ENCODE assay signal across 8 cellular contexts in genomic region chr15:70512772-70513362, GRCh38.
DNase-seq lines count a peak whose midpoint lies in the region; ATAC-seq, FAIRE-seq and TF ChIP-seq lines count a peak whose summit lies in the region.

No MANE protein-coding gene starts in this region.

- no peaks in the 10 kb centered on the region for H3K36me3 ChIP-seq in GM12878 (ENCODE audit: control insufficient read depth in 2 of 2, insufficient read depth in 2 of 2, low read length in 1 of 2)
- no peaks in the 10 kb centered on the region for H3K36me3 ChIP-seq in HepG2 (replicated peaks in 1 of 2; ENCODE audit: control insufficient read depth in 1 of 2, insufficient read depth in 2 of 2, low read length in 2 of 2)

- peaks cover 15% of the 10 kb centered on the region for H3K4me1 ChIP-seq in GM12878 (ENCODE audit: control insufficient read depth, insufficient read depth, low read length)
- H3K4me1 ChIP-seq in HepG2 (ENCODE audit: insufficient read depth, low read length): peaks cover 13% of the 10 kb centered on the region; the same call in 1 of the 2 replicates

- H3K9ac ChIP-seq in GM12878 (ENCODE audit: control insufficient read depth, insufficient read depth, low read length) (no peak overlapping the region), HepG2 (ENCODE audit: insufficient read depth, low read depth, low read length) (no peak overlapping the region)

- WGBS in GM12878 (ENCODE audit: insufficient coverage, insufficient replicate concordance, low lambda C conversion rate, missing lambda C conversion rate): 24% methylated on average over 8 of the region's 8 CpGs
- WGBS in HepG2 (ENCODE audit: low lambda C conversion rate): 24% methylated on average over 8 of the region's 8 CpGs

- CTCF ChIA-PET in GM12878 (lab: Yijun Ruan, JAX): interaction anchor here (0.6 to 3.4 kb wide), 12 partner anchors 9 to 536 kb away, joined by 3 to 18 read pairs (median 5); no protein-coding TSS in a partner anchor
- CTCF ChIA-PET in HepG2 (lab: Yijun Ruan, JAX; ENCODE audit: low intra/inter-chr PET ratio, low total read pairs): interaction anchor here (0.6 to 0.9 kb wide), 2 partner anchors 25 to 254 kb away, joined by 3 read pairs; no protein-coding TSS in a partner anchor

- FAIRE-seq in GM12878 (lab: Jason Lieb, UNC) (peak; percentile 64), HepG2 (lab: Jason Lieb, UNC) (no peak)

- H2AFZ ChIP-seq in GM12878 (ENCODE audit: control insufficient read depth, low read depth, low read length): no peak overlapping the region
- no peak overlapping the region for H2AFZ ChIP-seq in HepG2 (ENCODE audit: low read length)

- H3K4me2 ChIP-seq in GM12878 (ENCODE audit: control insufficient read depth, insufficient read depth): no peak overlapping the region
- no peak overlapping the region for H3K4me2 ChIP-seq in HepG2 (ENCODE audit: low read depth, low read length)

- no peaks in the 10 kb centered on the region; a peak in 1 of 4 replicates for H3K27me3 ChIP-seq in GM12878 (replicated peaks in 1 of 2; ENCODE audit: control insufficient read depth in 2 of 2, insufficient read depth in 2 of 2, low read length in 1 of 2)
- H3K27me3 ChIP-seq in HepG2 (ENCODE audit: control insufficient read depth in 1 of 2, insufficient read depth in 2 of 2, low read length in 2 of 2): no peaks in the 10 kb centered on the region; a peak in 1 of 5 replicates

- H3K4me3 ChIP-seq in GM12878 (no peak overlapping the region), HepG2 (replicated peaks in 1 of 3; ENCODE audit: insufficient read depth in 1 of 3, low read depth in 2 of 3, low read length in 3 of 3) (no peak overlapping the region)

- no peak for TF ChIP-seq POLR2A in GM12878 (IDR thresholded peaks at IDR 0.05; ENCODE audit: low read depth, low read length)
- TF ChIP-seq POLR2A in HepG2 (IDR thresholded peaks at IDR 0.05; ENCODE audit: insufficient read depth in 1 of 2, low read depth in 2 of 2, low read length in 2 of 2): no peak

- TF ChIP-seq RAD21 in GM12878 (IDR thresholded peaks at IDR 0.05; ENCODE audit: insufficient read depth, low read depth, low read length) (peak; percentile 90), HepG2 (CRISPR knock-in tag; IDR thresholded peaks at IDR 0.05) (0 out of 2 replicates have a peak, but pooled peaks have one; percentile 16)

- intact Hi-C loops in GM12878 (cut with micrococcal nuclease; ENCODE audit: unreplicated experiment): loop anchor here (1.0 to 5.0 kb wide), 2 partner anchors 50 to 1036 kb away; no protein-coding TSS in a partner anchor
- intact Hi-C loops in HepG2 (cut with micrococcal nuclease; ENCODE audit: unreplicated experiment): no loop called here

- ATAC-seq in HG03342 (IDR thresholded peaks at IDR 0.05; ENCODE audit: unreplicated experiment) (peak; percentile 72), GM12878 (peak; percentile 99), HepG2 (peak; percentile 96), HG02678 (IDR thresholded peaks at IDR 0.05; ENCODE audit: unreplicated experiment) (no peak)

- in situ Hi-C loops in GM13977 (cut with MboI; ENCODE audit: low pct_unique_long_range_greater_than_20kb, low sequenced_read_pairs, unreplicated experiment) (no loop called here), SK-MEL-5 (cut with HindIII; ENCODE audit: low pct_unique_long_range_greater_than_20kb, low sequenced_read_pairs) (no loop called here), GM12878 (cut with MboI) (no loop called here), HepG2 (cut with HindIII; ENCODE audit: extremely low pct_ligation_motif_present, low pct_unique_long_range_greater_than_20kb) (no loop called here)

- BruUV-seq in GM12878 (replicated peaks; lab: Mats Ljungman, UMichigan): no TSS peak
- BruUV-seq in HepG2 (replicated peaks; lab: Mats Ljungman, UMichigan): no TSS peak

- H4K20me1 ChIP-seq in GM12878 (ENCODE audit: control insufficient read depth, insufficient read depth) (no peaks in the 10 kb centered on the region), HepG2 (ENCODE audit: insufficient read depth, low read length) (no peaks in the 10 kb centered on the region)

- peaks cover 13% of the 10 kb centered on the region; the same call in 2 of the 3 replicates for H3K9me3 ChIP-seq in GM12878 (replicated peaks; ENCODE audit: control insufficient read depth, insufficient read depth, low read length)
- H3K9me3 ChIP-seq in HepG2 (ENCODE audit: low read length): 0 out of 2 replicates have a peak, but pooled peaks cover 7% of the 10 kb centered on the region

- TF ChIP-seq EP300 in GM12878 (IDR thresholded peaks at IDR 0.05; ENCODE audit: borderline replicate concordance in 1 of 2, control insufficient read depth in 1 of 2, low read depth in 2 of 2, low read length in 2 of 2) (no peak), HepG2 (IDR thresholded peaks at IDR 0.05; ENCODE audit: low read depth in 2 of 2, low read length in 2 of 2) (no peak), HepG2 (CRISPR knock-in tag; IDR thresholded peaks at IDR 0.05; ENCODE audit: borderline replicate concordance) (no peak)

- H3K79me2 ChIP-seq in GM12878 (ENCODE audit: control insufficient read depth, insufficient read depth, low read length) (no peaks in the 10 kb centered on the region), HepG2 (ENCODE audit: insufficient read depth, low read length) (no peaks in the 10 kb centered on the region)

- peak; percentile 66 for DNase-seq in AG08396 (ENCODE audit: low spot score)
- DNase-seq in GM13977 (ENCODE audit: low spot score): peak; percentile 81
- peak; percentile 85 for DNase-seq in SK-MEL-5 (ENCODE audit: low read depth, low spot score)
- DNase-seq in GM12878 (ENCODE audit: low read depth, low spot score): no peak
- DNase-seq in HepG2 (ENCODE audit: low spot score): peak; percentile 47
- no peak for DNase-seq in ureter (ENCODE audit: low spot score)

- POLR2A ChIA-PET in GM12878 (lab: Charles Lee): no interaction called here
- POLR2A ChIA-PET in HepG2 (lab: Yijun Ruan, JAX): no interaction called here

- RAD21 ChIA-PET in GM12878 (lab: Charles Lee; ENCODE audit: unreplicated experiment): interaction anchor here (0.7 to 1.8 kb wide), 3 partner anchors 21 to 46 kb away, joined by 3 to 6 read pairs (median 4); no protein-coding TSS in a partner anchor

- TF ChIP-seq CTCF in GM13977 (IDR thresholded peaks at IDR 0.05; ENCODE audit: extremely low read depth, insufficient read depth, missing control alignments) (peak; percentile 100), GM12878 (IDR thresholded peaks at IDR 0.05 in 2 of 3, conservative IDR thresholded peaks at IDR 0.05 in 1 of 3; ENCODE audit: control insufficient read depth in 2 of 3, extremely low read depth in 1 of 3, insufficient read depth in 1 of 3, low read depth in 3 of 3, low read length in 3 of 3) (peak; percentile 96 to 99 (median 98); a peak in 5 of 6 replicates), HepG2 (CRISPR knock-in tag; IDR thresholded peaks at IDR 0.05) (peak; percentile 76)

- SMC1A ChIA-PET in GM12878 (lab: Charles Lee; ENCODE audit: uncharacterized antibody, unreplicated experiment): interaction anchor here (1.2 to 2.5 kb wide), 4 partner anchors 13 to 27 kb away, joined by 4 to 9 read pairs (median 6); no protein-coding TSS in a partner anchor

- H3K27ac ChIP-seq in GM12878 (ENCODE audit: control insufficient read depth, insufficient read depth) (no peak overlapping the region), HepG2 (ENCODE audit: extremely low read length, insufficient read depth, low read length) (no peak overlapping the region)

TF ChIP-seq in GM12878, 131 proteins besides CTCF, POLR2A, EP300 and RAD21 (continues in another document):
- TF ChIP-seq RUNX3 (IDR thresholded peaks at IDR 0.05; ENCODE audit: low read length) (peak; percentile 14; the same call in 1 of the 2 replicates), PAX8 (IDR thresholded peaks at IDR 0.05) (no peak), CREM (IDR thresholded peaks at IDR 0.05; ENCODE audit: low read depth) (no peak), RELA (IDR thresholded peaks at IDR 0.05; ENCODE audit: borderline replicate concordance, partially characterized antibody) (no peak), YY1 (IDR thresholded peaks at IDR 0.05; ENCODE audit: low read depth, low read length) (peak; percentile 77; the same call in 1 of the 2 replicates), IKZF2 (IDR thresholded peaks at IDR 0.05) (no peak), SMC3 (IDR thresholded peaks at IDR 0.05; ENCODE audit: borderline replicate concordance, low read length) (peak; percentile 92), CBX5 (IDR thresholded peaks at IDR 0.05; ENCODE audit: low read depth) (peak; percentile 52; the same call in 1 of the 2 replicates), RAD51 (IDR thresholded peaks at IDR 0.05) (no peak), MTA3 (IDR thresholded peaks at IDR 0.05; ENCODE audit: borderline replicate concordance, low read length) (no peak), IRF4 (IDR thresholded peaks at IDR 0.05; ENCODE audit: low read depth, low read length) (no peak), ASH2L (IDR thresholded peaks at IDR 0.05; ENCODE audit: borderline replicate concordance, low read depth) (no peak), CBFB (IDR thresholded peaks at IDR 0.05; ENCODE audit: low read depth) (no peak), STAT1 (conservative IDR thresholded peaks at IDR 0.05) (no peak)

TF ChIP-seq in HepG2, 621 proteins besides CTCF, POLR2A, EP300 and RAD21:
- TF ChIP-seq MEIS1 (CRISPR knock-in tag; IDR thresholded peaks at IDR 0.05; ENCODE audit: borderline replicate concordance): no peak
- peak; percentile 30; the same call in 1 of the 2 replicates for TF ChIP-seq SMC3 (IDR thresholded peaks at IDR 0.05; ENCODE audit: low read length)
- TF ChIP-seq STAG1 (CRISPR knock-in tag; IDR thresholded peaks at IDR 0.05): peak; percentile 60
- no peak for TF ChIP-seq ARNTL (CRISPR knock-in tag; IDR thresholded peaks at IDR 0.05)
- TF ChIP-seq RBM39 (IDR thresholded peaks at IDR 0.05; ENCODE audit: low read depth, low read length, poor library complexity, severe bottlenecking): no peak
- TF ChIP-seq DNMT1 (CRISPR knock-in tag; IDR thresholded peaks at IDR 0.05): no peak
- no peak for TF ChIP-seq GMEB2 (CRISPR knock-in tag; IDR thresholded peaks at IDR 0.05; ENCODE audit: low read depth)
- no peak for TF ChIP-seq CC2D1A (CRISPR knock-in tag; IDR thresholded peaks at IDR 0.05)
- TF ChIP-seq XRCC5 (optimal IDR thresholded peaks at IDR 0.05; ENCODE audit: low read length): peak; percentile 31

Comparison
In these comparisons a context has a peak if more than half of its experiments do, and no peak if none do; other contexts are left out.
1. DNase-seq: peak in AG08396 (single experiment), GM13977 (single experiment), SK-MEL-5 (single experiment) and HepG2 (single experiment); none in GM12878 (single experiment) and ureter (single experiment).
2. Peak in every context shown above with its lines, with median percentiles within 50 percentile points of each other: CTCF ChIP-seq.